23 cellular contexts compared by ENCODE assay signal in genomic region chr3:25655659-25656058, GRCh38. TPM values are rescaled to one million over a fixed set of nuclear protein-coding genes. Genes with fewer than 3 reads are reported as not detected.
DNase-seq lines count a peak whose midpoint lies in the region; ATAC-seq and TF ChIP-seq lines count a peak whose summit lies in the region.
"Had no signal": no experiment of that assay in that cellular context is flagged by ENCODE, and none has a peak within 500 bp of the region (broad histone marks: within the 10 kb centered on the region; RNA-seq: fewer than 3 reads in every experiment).

No MANE protein-coding gene starts in this region.

- no peak overlapping the region for H3K27ac Mint-ChIP-seq in activated CD4-positive, alpha-beta T cell treated with anti-CD3 and anti-CD28 coated beads for 36 hours
- H3K27ac Mint-ChIP-seq in activated CD4-positive, alpha-beta T cell treated with anti-CD3 and anti-CD28 coated beads, Interleukin-2, amount 10 ng/mL, durations not matched to agents 24 days and 14 days, result no peak overlapping the region
- H3K27ac Mint-ChIP-seq in CD8-positive, alpha-beta memory T cell, result peak overlapping the region in 7 of 8 donors; percentile 3 to 77 (median 24)
- H3K27ac Mint-ChIP-seq in activated CD8-positive, alpha-beta T cell treated with anti-CD3 and anti-CD28 coated beads, Interleukin-2, amount 10 ng/mL, durations not matched to agents 7 days and 5 days, result no peak overlapping the region
- peak overlapping the region in 3 of 6 donors; percentile 19 to 40 (median 28) for H3K27ac Mint-ChIP-seq in naive B cell
- H3K27ac Mint-ChIP-seq: activated T-helper 17 cell treated with anti-CD3 and anti-CD28 coated beads, Interleukin-2, amount 50 U/mL, for 72 hours; stimulated activated naive CD8-positive, alpha-beta T cell treated with anti-CD3 and anti-CD28 coated beads, Interleukin-15, Interleukin-2, amounts not matched to agents 100 ng/mL and 50 ng/mL, for 24 hours had no signal

- POLR2A ChIA-PET in activated CD4-positive, alpha-beta T cell treated with anti-CD3 and anti-CD28 coated beads for 36 hours (lab: Charles Lee), result no interaction called here
- POLR2A ChIA-PET in CD8-positive, alpha-beta memory T cell (lab: Charles Lee), result no interaction called here
- POLR2A ChIA-PET in activated CD8-positive, alpha-beta T cell treated with anti-CD3 and anti-CD28 coated beads, Interleukin-2, amount 10 ng/mL, durations not matched to agents 7 days and 5 days (lab: Charles Lee), result no interaction called here

- H3K27me3 Mint-ChIP-seq in activated CD4-positive, alpha-beta T cell treated with anti-CD3 and anti-CD28 coated beads for 36 hours, result no peaks in the 10 kb centered on the region
- no peaks in the 10 kb centered on the region for H3K27me3 Mint-ChIP-seq in activated CD4-positive, alpha-beta T cell treated with anti-CD3 and anti-CD28 coated beads, Interleukin-2, amount 10 ng/mL, durations not matched to agents 24 days and 14 days
- no peaks in the 10 kb centered on the region for H3K27me3 Mint-ChIP-seq in CD8-positive, alpha-beta memory T cell
- H3K27me3 Mint-ChIP-seq in activated CD8-positive, alpha-beta T cell treated with anti-CD3 and anti-CD28 coated beads, Interleukin-2, amount 10 ng/mL, durations not matched to agents 7 days and 5 days (ENCODE audit: low read depth), result no peaks in the 10 kb centered on the region
- H3K27me3 Mint-ChIP-seq in naive B cell, result no peaks in the 10 kb centered on the region
- H3K27me3 Mint-ChIP-seq: activated T-helper 17 cell treated with anti-CD3 and anti-CD28 coated beads, Interleukin-2, amount 50 U/mL, for 72 hours; stimulated activated naive CD8-positive, alpha-beta T cell treated with anti-CD3 and anti-CD28 coated beads, Interleukin-15, Interleukin-2, amounts not matched to agents 100 ng/mL and 50 ng/mL, for 24 hours had no signal

- H3K9me3 Mint-ChIP-seq in activated CD4-positive, alpha-beta T cell treated with anti-CD3 and anti-CD28 coated beads for 36 hours (ENCODE audit: low read depth), result peaks cover 3% of the 10 kb centered on the region
- no peaks in the 10 kb centered on the region for H3K9me3 Mint-ChIP-seq in activated CD4-positive, alpha-beta T cell treated with anti-CD3 and anti-CD28 coated beads, Interleukin-2, amount 10 ng/mL, durations not matched to agents 24 days and 14 days
- H3K9me3 Mint-ChIP-seq in CD8-positive, alpha-beta memory T cell, result peaks cover 2 to 3% (median 3%) of the 10 kb centered on the region in 5 donors
- H3K9me3 Mint-ChIP-seq in activated CD8-positive, alpha-beta T cell treated with anti-CD3 and anti-CD28 coated beads, Interleukin-2, amount 10 ng/mL, durations not matched to agents 7 days and 5 days (ENCODE audit: insufficient read depth), result peaks cover 2% of the 10 kb centered on the region
- peaks cover 0 to 6% (median 3%) of the 10 kb centered on the region in 7 donors for H3K9me3 Mint-ChIP-seq in naive B cell
- H3K9me3 Mint-ChIP-seq: activated T-helper 17 cell treated with anti-CD3 and anti-CD28 coated beads, Interleukin-2, amount 50 U/mL, for 72 hours had no signal

- H3K4me3 Mint-ChIP-seq in activated CD4-positive, alpha-beta T cell treated with anti-CD3 and anti-CD28 coated beads for 36 hours, result no peak overlapping the region
- H3K4me3 Mint-ChIP-seq in activated CD4-positive, alpha-beta T cell treated with anti-CD3 and anti-CD28 coated beads, Interleukin-2, amount 10 ng/mL, durations not matched to agents 24 days and 14 days, result no peak overlapping the region
- H3K4me3 Mint-ChIP-seq in CD8-positive, alpha-beta memory T cell, result peak overlapping the region; percentile 0 to 54 (median 48)
- no peak overlapping the region for H3K4me3 Mint-ChIP-seq in activated CD8-positive, alpha-beta T cell treated with anti-CD3 and anti-CD28 coated beads, Interleukin-2, amount 10 ng/mL, durations not matched to agents 7 days and 5 days
- H3K4me3 Mint-ChIP-seq in naive B cell, result peak overlapping the region in 2 of 8 donors; percentile 49
- H3K4me3 Mint-ChIP-seq: stimulated activated naive CD8-positive, alpha-beta T cell treated with anti-CD3 and anti-CD28 coated beads, Interleukin-15, Interleukin-2, amounts not matched to agents 100 ng/mL and 50 ng/mL, for 24 hours had no signal

- no peaks in the 10 kb centered on the region for H3K36me3 ChIP-seq in CD8-positive, alpha-beta memory T cell (ENCODE audit: insufficient read depth, low read length)
- no peaks in the 10 kb centered on the region for H3K36me3 ChIP-seq in gastrocnemius medialis
- H3K36me3 ChIP-seq: left ventricle myocardium inferior had no signal

- peaks cover 14% of the 10 kb centered on the region for H3K36me3 Mint-ChIP-seq in activated CD4-positive, alpha-beta T cell treated with anti-CD3 and anti-CD28 coated beads for 36 hours (ENCODE audit: low read depth)
- peaks cover 22% of the 10 kb centered on the region for H3K36me3 Mint-ChIP-seq in activated CD4-positive, alpha-beta T cell treated with anti-CD3 and anti-CD28 coated beads, Interleukin-2, amount 10 ng/mL, durations not matched to agents 24 days and 14 days (ENCODE audit: low read depth)
- peaks cover 3 to 12% (median 5%) of the 10 kb centered on the region in 3 donors for H3K36me3 Mint-ChIP-seq in CD8-positive, alpha-beta memory T cell
- peaks cover 28% of the 10 kb centered on the region for H3K36me3 Mint-ChIP-seq in activated CD8-positive, alpha-beta T cell treated with anti-CD3 and anti-CD28 coated beads, Interleukin-2, amount 10 ng/mL, durations not matched to agents 7 days and 5 days (ENCODE audit: low read depth)
- peaks cover 4 to 7% of the 10 kb centered on the region in 2 donors for H3K36me3 Mint-ChIP-seq in naive B cell

- in situ Hi-C loops in gastrocnemius medialis (cut with MboI; ENCODE audit: low sequenced_read_pairs in 4 of 4), result loop anchor here in 3 of 4 donors (10.0 to 25.0 kb wide), 4 partner anchors 107 to 457 kb away; partner anchors contain the start of gene NGLY1 (in 1 of the 3)

- TF ChIP-seq CTCF in gastrocnemius medialis (IDR thresholded peaks at IDR 0.05 in 4 of 5, conservative IDR thresholded peaks at IDR 0.05 in 1 of 5), result no peak

- no peak for TF ChIP-seq POLR2A in gastrocnemius medialis (IDR thresholded peaks at IDR 0.05)

- no peaks in the 10 kb centered on the region for H3K27me3 ChIP-seq in CD8-positive, alpha-beta memory T cell (ENCODE audit: insufficient read depth, low read length, poor library complexity, severe bottlenecking)
- H3K27me3 ChIP-seq in gastrocnemius medialis, result no peaks in the 10 kb centered on the region
- H3K27me3 ChIP-seq: dorsolateral prefrontal cortex had no signal

- peaks cover 61% of the 10 kb centered on the region for H3K4me1 ChIP-seq in CD8-positive, alpha-beta memory T cell (ENCODE audit: insufficient read depth, low read length)
- peaks cover 70 to 74% of the 10 kb centered on the region in 2 donors for H3K4me1 ChIP-seq in gastrocnemius medialis
- H3K4me1 ChIP-seq: Caco-2 had no signal

- no peak overlapping the region for H3K27ac ChIP-seq in CD8-positive, alpha-beta memory T cell (ENCODE audit: low read depth, low read length)
- no peak overlapping the region for H3K27ac ChIP-seq in gastrocnemius medialis
- H3K27ac ChIP-seq: left ventricle myocardium inferior, VCaP had no signal

- no peak for DNase-seq in activated CD4-positive, alpha-beta T cell treated with anti-CD3 and anti-CD28 coated beads for 36 hours
- DNase-seq in activated CD4-positive, alpha-beta T cell treated with anti-CD3 and anti-CD28 coated beads, Interleukin-2, amount 10 ng/mL, durations not matched to agents 24 days and 14 days, result no peak
- DNase-seq in CD8-positive, alpha-beta memory T cell, result no peak
- no peak for DNase-seq in activated CD8-positive, alpha-beta T cell treated with anti-CD3 and anti-CD28 coated beads, Interleukin-2, amount 10 ng/mL, durations not matched to agents 7 days and 5 days
- no peak for DNase-seq in naive B cell
- DNase-seq in gastrocnemius medialis, result no peak
- DNase-seq in NCI-H1105 (lab: John Stamatoyannopoulos, UW), result no peak
- DNase-seq: activated CD4-positive, alpha-beta T cell treated with anti-CD3 and anti-CD28 coated beads, Interleukin-2, amount 50 U/mL, for 1 hour; activated CD8-positive, alpha-beta memory T cell treated with anti-CD3 and anti-CD28 coated beads, Interleukin-2, amount 50 U/mL, for 4 hours; AML-193; Caco-2; cerebellar nuclear complex; dorsolateral prefrontal cortex; islet precursor cell; left ventricle myocardium inferior; NCI-H2081 treated with DMSO at 0.1 percent for 48 hours; stimulated activated CD4-positive, alpha-beta T cell treated with anti-CD3 and anti-CD28 coated beads, Interleukin-15, amount 100 ng/mL, for 24 hours had no signal

- peaks cover 75% of the 10 kb centered on the region for H3K4me1 Mint-ChIP-seq in activated CD4-positive, alpha-beta T cell treated with anti-CD3 and anti-CD28 coated beads for 36 hours
- H3K4me1 Mint-ChIP-seq in activated CD4-positive, alpha-beta T cell treated with anti-CD3 and anti-CD28 coated beads, Interleukin-2, amount 10 ng/mL, durations not matched to agents 24 days and 14 days, result peaks cover 47% of the 10 kb centered on the region
- peaks cover 72 to 93% (median 92%) of the 10 kb centered on the region in 3 donors for H3K4me1 Mint-ChIP-seq in CD8-positive, alpha-beta memory T cell
- peaks cover 56% of the 10 kb centered on the region for H3K4me1 Mint-ChIP-seq in activated CD8-positive, alpha-beta T cell treated with anti-CD3 and anti-CD28 coated beads, Interleukin-2, amount 10 ng/mL, durations not matched to agents 7 days and 5 days (ENCODE audit: low read depth)
- H3K4me1 Mint-ChIP-seq in naive B cell, result peaks cover 61 to 74% (median 74%) of the 10 kb centered on the region in 3 donors

- no peak overlapping the region for H3K4me3 ChIP-seq in CD8-positive, alpha-beta memory T cell (ENCODE audit: low read length)
- H3K4me3 ChIP-seq in gastrocnemius medialis, result no peak overlapping the region
- H3K4me3 ChIP-seq: left ventricle myocardium inferior had no signal

- intact Hi-C loops in activated CD4-positive, alpha-beta T cell treated with anti-CD3 and anti-CD28 coated beads for 36 hours (cut with DNase I, micrococcal nuclease), result no loop called here
- intact Hi-C loops in activated CD4-positive, alpha-beta T cell treated with anti-CD3 and anti-CD28 coated beads, Interleukin-2, amount 10 ng/mL, durations not matched to agents 24 days and 14 days (cut with micrococcal nuclease), result no loop called here
- intact Hi-C loops in gastrocnemius medialis (cut with DNase I; ENCODE audit: low total_unique reads), result no loop called here

- CTCF ChIA-PET in activated CD4-positive, alpha-beta T cell treated with anti-CD3 and anti-CD28 coated beads for 36 hours (lab: Charles Lee), result no interaction called here
- CTCF ChIA-PET in CD8-positive, alpha-beta memory T cell (lab: Charles Lee), result no interaction called here
- CTCF ChIA-PET in activated CD8-positive, alpha-beta T cell treated with anti-CD3 and anti-CD28 coated beads, Interleukin-2, amount 10 ng/mL, durations not matched to agents 7 days and 5 days (lab: Charles Lee), result no interaction called here

- peak; percentile 47 for ATAC-seq in activated CD4-positive, alpha-beta T cell treated with anti-CD3 and anti-CD28 coated beads for 36 hours
- peak; percentile 57 for ATAC-seq in activated CD8-positive, alpha-beta T cell treated with anti-CD3 and anti-CD28 coated beads, Interleukin-2, amount 10 ng/mL, durations not matched to agents 7 days and 5 days
- ATAC-seq in naive B cell (ENCODE audit: low read depth in 2 of 2) (peak; percentile 37 to 63), gastrocnemius medialis (no peak), GM21528 (IDR thresholded peaks at IDR 0.05; ENCODE audit: low FRiP score, unreplicated experiment) (no peak)
- ATAC-seq: activated T-helper 17 cell treated with anti-CD3 and anti-CD28 coated beads, Interleukin-2, amount 50 U/mL, for 72 hours; HCT116; SK-N-SH treated with all-trans-retinoic acid at 6 μM for 48 hours had no signal

- H3K9me3 ChIP-seq in CD8-positive, alpha-beta memory T cell (ENCODE audit: low read length), result no peaks in the 10 kb centered on the region
- no peaks in the 10 kb centered on the region for H3K9me3 ChIP-seq in gastrocnemius medialis
- H3K9me3 ChIP-seq: Caco-2 had no signal

RNA-seq across cellular contexts. Expression of gene TOP2B, which starts 9.0 kb away (rescaled TPM):
- total RNA-seq in activated CD4-positive, alpha-beta T cell treated with anti-CD3 and anti-CD28 coated beads for 36 hours, result 100 to 1,000 TPM; 132 to 156 TPM
- 137 and 147 TPM in 2 replicates for total RNA-seq in activated CD4-positive, alpha-beta T cell treated with anti-CD3 and anti-CD28 coated beads, Interleukin-2, amount 10 ng/mL, durations not matched to agents 24 days and 14 days
- 10 to 100 TPM; 96.5 to 98.6 TPM for total RNA-seq in CD8-positive, alpha-beta memory T cell
- 99.6 TPM for polyA plus RNA-seq in CD8-positive, alpha-beta memory T cell
- 100 to 1,000 TPM; 112 to 114 TPM for total RNA-seq in activated CD8-positive, alpha-beta T cell treated with anti-CD3 and anti-CD28 coated beads, Interleukin-2, amount 10 ng/mL, durations not matched to agents 7 days and 5 days
- 10 to 100 TPM; 44.4 to 95.7 (median 66.8) TPM for polyA plus RNA-seq in naive B cell (ENCODE audit: low read depth in 6 of 6)
- total RNA-seq in gastrocnemius medialis, result 10 to 100 TPM; 56.1 to 81.5 (median 64.7) TPM

Comparison
In these comparisons a context has a peak if more than half of its experiments do, and no peak if none do; other contexts are left out.
1. ATAC-seq: peak in activated CD4-positive, alpha-beta T cell treated with anti-CD3 and anti-CD28 coated beads for 36 hours (single experiment), activated CD8-positive, alpha-beta T cell treated with anti-CD3 and anti-CD28 coated beads, Interleukin-2, amount 10 ng/mL, durations not matched to agents 7 days and 5 days (single experiment) and naive B cell (2 of 2); none in gastrocnemius medialis (0 of 2) and GM21528 (single experiment).
2. H3K27ac Mint-ChIP-seq: peak in CD8-positive, alpha-beta memory T cell (7 of 8); none in activated CD4-positive, alpha-beta T cell treated with anti-CD3 and anti-CD28 coated beads for 36 hours (single experiment), activated CD4-positive, alpha-beta T cell treated with anti-CD3 and anti-CD28 coated beads, Interleukin-2, amount 10 ng/mL, durations not matched to agents 24 days and 14 days (single experiment) and activated CD8-positive, alpha-beta T cell treated with anti-CD3 and anti-CD28 coated beads, Interleukin-2, amount 10 ng/mL, durations not matched to agents 7 days and 5 days (single experiment).
3. H3K4me3 Mint-ChIP-seq: peak in CD8-positive, alpha-beta memory T cell (7 of 7); none in activated CD4-positive, alpha-beta T cell treated with anti-CD3 and anti-CD28 coated beads for 36 hours (single experiment), activated CD4-positive, alpha-beta T cell treated with anti-CD3 and anti-CD28 coated beads, Interleukin-2, amount 10 ng/mL, durations not matched to agents 24 days and 14 days (single experiment) and activated CD8-positive, alpha-beta T cell treated with anti-CD3 and anti-CD28 coated beads, Interleukin-2, amount 10 ng/mL, durations not matched to agents 7 days and 5 days (single experiment).